27 cellular contexts compared by ENCODE assay signal in genomic region chr12:95418142-95418541, GRCh38. TPM values are rescaled to one million over a fixed set of nuclear protein-coding genes. Genes with fewer than 3 reads are reported as not detected.
DNase-seq lines count a peak whose midpoint lies in the region; ATAC-seq and TF ChIP-seq lines count a peak whose summit lies in the region.
"Had no signal": no experiment of that assay in that cellular context is flagged by ENCODE, and none has a peak within 500 bp of the region (broad histone marks: within the 10 kb centered on the region; RNA-seq: fewer than 3 reads in every experiment).

No MANE protein-coding gene starts in this region.

- peak; percentile 89 to 97 (median 94) for ATAC-seq in heart left ventricle
- ATAC-seq in GM21737 (IDR thresholded peaks at IDR 0.05; ENCODE audit: unreplicated experiment) = no peak
- ATAC-seq in HG02610 (IDR thresholded peaks at IDR 0.05; ENCODE audit: unreplicated experiment) = no peak
- ATAC-seq: GM12878, HepG2, left lung, WTC11 had no signal

- H3K27me3 Mint-ChIP-seq in osteocyte (ENCODE audit: unreplicated experiment) = no peaks in the 10 kb centered on the region

- H3K36me3 ChIP-seq in DOHH2 (ENCODE audit: control insufficient read depth, low read length) (no peaks in the 10 kb centered on the region), ascending aorta (no peaks in the 10 kb centered on the region), heart left ventricle (no peaks in the 10 kb centered on the region)
- H3K36me3 ChIP-seq: left lung, neural progenitor cell, spleen, stomach had no signal

- peak overlapping the region; percentile 48 for H3K4me3 ChIP-seq in DOHH2 (ENCODE audit: low read length)
- H3K4me3 ChIP-seq in ascending aorta = peak overlapping the region in 1 of 2 donors; percentile 38
- peak overlapping the region in 2 of 12 donors; percentile 15 for H3K4me3 ChIP-seq in heart left ventricle
- H3K4me3 ChIP-seq: GM12878, left lung, neural progenitor cell, spleen, stomach had no signal

- no peaks in the 10 kb centered on the region for H3K9me2 ChIP-seq in DOHH2 (replicated peaks; ENCODE audit: control insufficient read depth, low read length)

- H3K9me3 Mint-ChIP-seq in osteocyte (ENCODE audit: unreplicated experiment) = no peaks in the 10 kb centered on the region
- H3K9me3 Mint-ChIP-seq: CD8-positive, alpha-beta memory T cell; neural progenitor cell had no signal

- H3K4me1 ChIP-seq in DOHH2 (ENCODE audit: control insufficient read depth, low read length) = peaks cover 61% of the 10 kb centered on the region
- H3K4me1 ChIP-seq in ascending aorta = peaks cover 5 to 17% of the 10 kb centered on the region in 2 donors
- peaks cover 0 to 14% (median 2%) of the 10 kb centered on the region in 12 donors for H3K4me1 ChIP-seq in heart left ventricle
- H3K4me1 ChIP-seq: left lung, neural progenitor cell, spleen, stomach had no signal

- TF ChIP-seq CTCF in DOHH2 (IDR thresholded peaks at IDR 0.05; ENCODE audit: low read depth, low read length, poor library complexity, severe bottlenecking) = no peak
- no peak for TF ChIP-seq CTCF in ascending aorta (IDR thresholded peaks at IDR 0.05)
- no peak for TF ChIP-seq CTCF in heart left ventricle (IDR thresholded peaks at IDR 0.05)
- TF ChIP-seq CTCF in osteocyte (IDR thresholded peaks at IDR 0.05) = no peak
- TF ChIP-seq CTCF in GM10266 (IDR thresholded peaks at IDR 0.05; ENCODE audit: control insufficient read depth, insufficient read depth, low read depth, missing control alignments) = no peak

- no peaks in the 10 kb centered on the region for H3K36me3 Mint-ChIP-seq in osteocyte (ENCODE audit: unreplicated experiment)
- H3K36me3 Mint-ChIP-seq: brain; CD8-positive, alpha-beta memory T cell; neural progenitor cell; WTC11 had no signal

- WGBS in heart left ventricle, 4 donors = 35 to 48% (median 42%) methylated on average over 2 of the region's 2 CpGs

- H3K9me3 ChIP-seq in DOHH2 (ENCODE audit: control insufficient read depth, insufficient read depth, low read length) (no peaks in the 10 kb centered on the region), ascending aorta (no peaks in the 10 kb centered on the region), heart left ventricle (no peaks in the 10 kb centered on the region)
- H3K9me3 ChIP-seq: left lung, spleen, stomach had no signal

- peak overlapping the region; percentile 93 for H3K27ac ChIP-seq in DOHH2 (ENCODE audit: low read depth, low read length)
- peak overlapping the region; percentile 76 to 89 for H3K27ac ChIP-seq in ascending aorta
- H3K27ac ChIP-seq in heart left ventricle = peak overlapping the region in 10 of 12 donors; percentile 22 to 84 (median 64)
- H3K27ac ChIP-seq: HL-60, left lung, neural progenitor cell, spleen, stomach had no signal

- H3K27ac Mint-ChIP-seq in osteocyte (ENCODE audit: unreplicated experiment) = peak overlapping the region; percentile 44
- H3K27ac Mint-ChIP-seq: CD8-positive, alpha-beta memory T cell; neural progenitor cell; WTC11 had no signal

- no peaks in the 10 kb centered on the region for H4K20me1 ChIP-seq in DOHH2 (ENCODE audit: control insufficient read depth, insufficient read depth, low read depth, low read length)

- peak in 1 of 2 donors; percentile 65 for DNase-seq in ascending aorta (ENCODE audit: low spot score in 2 of 2)
- peak in 1 of 5 donors; percentile 16 for DNase-seq in heart left ventricle
- no peak for DNase-seq in osteocyte (ENCODE audit: extremely low spot score, unreplicated experiment)
- DNase-seq in stimulated activated CD4-positive, alpha-beta T cell treated with anti-CD3 and anti-CD28 coated beads, Interleukin-2, amount 100 ng/mL, for 24 hours = no peak
- DNase-seq in GM10266 (ENCODE audit: extremely low spot score) = no peak
- DNase-seq: activated CD4-positive, alpha-beta T cell treated with anti-CD3 and anti-CD28 coated beads, Interleukin-2, amount 50 U/mL, for 48 hours; activated effector memory CD4-positive, alpha-beta T cell treated with Interleukin-2 at 50 U/mL for 16 hours; AML-193; CD8-positive, alpha-beta memory T cell; DMS153; left lung; midbrain; NCI-H2107; NCI-H510A; spleen; stimulated activated CD4-positive, alpha-beta T cell treated with anti-CD3 and anti-CD28 coated beads, Interleukin-4, amount 100 ng/mL, for 24 hours; stomach; trophoblast cell had no signal

- intact Hi-C loops in ascending aorta (cut with DNase I) = loop anchor here (2.0 kb wide), 1 partner anchor 33 kb away; no protein-coding TSS in a partner anchor
- intact Hi-C loops in heart left ventricle (cut with DNase I) = loop anchor here in 1 of 10 donors (5.0 kb wide), 1 partner anchor 54 kb away; the partner anchor contains the start of gene METAP2

- H3K4me3 Mint-ChIP-seq in osteocyte (ENCODE audit: unreplicated experiment) = no peak overlapping the region
- H3K4me3 Mint-ChIP-seq: brain; CD8-positive, alpha-beta memory T cell; neural progenitor cell; WTC11 had no signal

- H3K4me1 Mint-ChIP-seq in osteocyte (ENCODE audit: unreplicated experiment) = peaks cover 28% of the 10 kb centered on the region
- H3K4me1 Mint-ChIP-seq: CD8-positive, alpha-beta memory T cell; neural progenitor cell; WTC11 had no signal

- peaks cover 40% of the 10 kb centered on the region for H3F3A ChIP-seq in DOHH2 (ENCODE audit: control insufficient read depth, insufficient read depth)

- H3K79me2 ChIP-seq in DOHH2 (ENCODE audit: control insufficient read depth, low read length) = no peaks in the 10 kb centered on the region

- H3K27me3 ChIP-seq in DOHH2 (ENCODE audit: control insufficient read depth, low read length) (no peaks in the 10 kb centered on the region), ascending aorta (no peaks in the 10 kb centered on the region), heart left ventricle (no peaks in the 10 kb centered on the region)
- H3K27me3 ChIP-seq: left lung, neural progenitor cell, spleen had no signal

- H3K4me2 ChIP-seq in DOHH2 (ENCODE audit: low read length) = peak overlapping the region; percentile 66
- H3K4me2 ChIP-seq: neural progenitor cell had no signal

- no peak for TF ChIP-seq POLR2A in heart left ventricle (IDR thresholded peaks at IDR 0.05)

RNA-seq across cellular contexts. Expression of gene METAP2, which starts 55.8 kb away (rescaled TPM):
- total RNA-seq in ascending aorta = 20.6 TPM
- 10 to 100 TPM; 50.9 to 69.8 (median 55.5) TPM for total RNA-seq in heart left ventricle
- polyA plus RNA-seq in heart left ventricle = 10 to 100 TPM; 61.0 to 66.2 TPM
- 71.0 and 76.6 TPM in 2 replicates for total RNA-seq in osteocyte

Comparison
In these comparisons a context has a peak if more than half of its experiments do, and no peak if none do; other contexts are left out.
1. ATAC-seq: peak in heart left ventricle (4 of 4); none in GM21737 (single experiment) and HG02610 (single experiment).
2. Peak in every context shown above with its lines, with median percentiles within 50 percentile points of each other: H3K27ac ChIP-seq.